13 cellular contexts compared by ENCODE assay signal in the genomic region with DNA sequence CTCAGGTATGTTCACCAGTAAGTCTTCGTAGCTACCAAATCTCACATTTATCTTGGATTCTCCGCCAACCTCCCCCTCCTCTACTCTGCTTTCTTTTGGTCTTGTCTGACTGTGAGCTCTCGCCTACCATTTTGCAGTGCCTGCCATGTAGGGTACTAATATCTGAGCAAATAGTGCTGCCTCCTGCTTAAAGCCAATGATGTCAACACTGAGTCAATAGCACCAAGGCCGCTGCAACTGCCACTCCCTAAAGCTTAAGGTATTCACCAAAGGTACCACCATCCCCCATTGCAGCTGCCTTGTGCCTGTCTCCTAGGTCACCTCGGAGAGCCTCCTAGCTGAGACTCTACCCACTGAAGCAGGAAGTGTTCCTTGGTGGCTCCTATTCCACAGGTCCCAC.
DNase-seq lines count a peak whose midpoint lies in the region; ATAC-seq, FAIRE-seq and TF ChIP-seq lines count a peak whose summit lies in the region.
"Had no signal": no experiment of that assay in that cellular context is flagged by ENCODE, and none has a peak within 500 bp of the region (broad histone marks: within the 10 kb centered on the region; RNA-seq: fewer than 3 reads in every experiment).

No MANE protein-coding gene starts in this region.

- no peak for ATAC-seq in stimulated activated memory B cell treated with anti-CD40 and anti-IgM and Interleukin-4, amounts not matched to agents 10 μg/mL and 1 μg/mL and 100 μg/mL, for 72 hours

- intact Hi-C loops in kidney (cut with DNase I), result no loop called here

- peak overlapping the region; percentile 97 for H3K27ac Mint-ChIP-seq in stimulated activated memory B cell treated with anti-CD40 and anti-IgM and Interleukin-4, amounts not matched to agents 10 μg/mL and 1 μg/mL and 100 μg/mL, for 72 hours
- H3K27ac Mint-ChIP-seq: dendritic cell treated with granulocyte-macrophage colony-stimulating factor and Interleukin-4, amounts not matched to agents 40 ng/mL and 50 ng/mL, for 4 days had no signal

- no peaks in the 10 kb centered on the region for H3K27me3 Mint-ChIP-seq in stimulated activated memory B cell treated with anti-CD40 and anti-IgM and Interleukin-4, amounts not matched to agents 10 μg/mL and 1 μg/mL and 100 μg/mL, for 72 hours

- no peak for FAIRE-seq in kidney (lab: Jason Lieb, UNC)

- no peaks in the 10 kb centered on the region for H3K9me3 Mint-ChIP-seq in stimulated activated memory B cell treated with anti-CD40 and anti-IgM and Interleukin-4, amounts not matched to agents 10 μg/mL and 1 μg/mL and 100 μg/mL, for 72 hours
- H3K9me3 Mint-ChIP-seq: dendritic cell treated with granulocyte-macrophage colony-stimulating factor and Interleukin-4, amounts not matched to agents 40 ng/mL and 50 ng/mL, for 4 days; T-helper 1 cell treated with Interleukin-12 subunit alpha and Interleukin-12 subunit beta and Interleukin-4 antibody, amounts not matched to agents 30 μg/mL and 1 μg/mL, for 36 hours had no signal

- no peak overlapping the region for H3K9ac ChIP-seq in kidney (ENCODE audit: low read length in 2 of 2)

- no peaks in the 10 kb centered on the region for H3K4me1 ChIP-seq in kidney (ENCODE audit: control insufficient read depth in 1 of 2, insufficient read depth in 1 of 2, low read depth in 1 of 2, low read length in 2 of 2)

- H3K36me3 Mint-ChIP-seq in stimulated activated memory B cell treated with anti-CD40 and anti-IgM and Interleukin-4, amounts not matched to agents 10 μg/mL and 1 μg/mL and 100 μg/mL, for 72 hours, result peaks cover 25% of the 10 kb centered on the region

- H3K4me3 ChIP-seq in epithelial cell of esophagus (ENCODE audit: low read length) (no peak overlapping the region), kidney (ENCODE audit: low read length in 2 of 2) (no peak overlapping the region)

- DNase-seq in DMS53 (lab: John Stamatoyannopoulos, UW) (peak; percentile 67), NCI-H510A (lab: John Stamatoyannopoulos, UW) (peak; percentile 76), epithelial cell of esophagus (ENCODE audit: low read depth) (peak; percentile 58), kidney (no peak), germinal center (ENCODE audit: low spot score) (no peak)
- DNase-seq in stimulated activated CD4-positive, alpha-beta T cell treated with anti-CD3 and anti-CD28 coated beads, Interleukin-4, amount 100 ng/mL, for 1 hour, result no peak
- DNase-seq: activated CD4-positive, CD25-positive, alpha-beta regulatory T cell; DMS 273 treated with DMSO at 0.1 percent for 48 hours; mesenchymal stem cell; substantia nigra had no signal

- H3K4me1 Mint-ChIP-seq in stimulated activated memory B cell treated with anti-CD40 and anti-IgM and Interleukin-4, amounts not matched to agents 10 μg/mL and 1 μg/mL and 100 μg/mL, for 72 hours, result peaks cover 67% of the 10 kb centered on the region

- peak overlapping the region; percentile 60 for H3K4me3 Mint-ChIP-seq in stimulated activated memory B cell treated with anti-CD40 and anti-IgM and Interleukin-4, amounts not matched to agents 10 μg/mL and 1 μg/mL and 100 μg/mL, for 72 hours
- H3K4me3 Mint-ChIP-seq: dendritic cell treated with granulocyte-macrophage colony-stimulating factor and Interleukin-4, amounts not matched to agents 40 ng/mL and 50 ng/mL, for 4 days; T-helper 1 cell treated with Interleukin-12 subunit alpha and Interleukin-12 subunit beta and Interleukin-4 antibody, amounts not matched to agents 30 μg/mL and 1 μg/mL, for 36 hours had no signal

- TF ChIP-seq CTCF in epithelial cell of esophagus (IDR thresholded peaks at IDR 0.05; ENCODE audit: insufficient read depth, low read depth, low read length, missing control alignments), result no peak
- TF ChIP-seq CTCF in kidney (IDR thresholded peaks at IDR 0.05; ENCODE audit: borderline replicate concordance, extremely low read depth, insufficient read depth), result no peak

- H3K36me3 ChIP-seq in kidney (ENCODE audit: control insufficient read depth in 1 of 2, insufficient read depth in 2 of 2, low read length in 2 of 2), result no peaks in the 10 kb centered on the region

- no peak overlapping the region for H3K27ac ChIP-seq in kidney (ENCODE audit: low read depth in 2 of 2, low read length in 2 of 2)

- no peaks in the 10 kb centered on the region for H3K9me3 ChIP-seq in kidney (ENCODE audit: control insufficient read depth in 1 of 2, low read length in 2 of 2)

Comparison
In these comparisons a context has a peak if more than half of its experiments do, and no peak if none do; other contexts are left out.
1. DNase-seq: peak in DMS53 (single experiment), NCI-H510A (single experiment) and epithelial cell of esophagus (single experiment); none in kidney (single experiment), stimulated activated CD4-positive, alpha-beta T cell treated with anti-CD3 and anti-CD28 coated beads, Interleukin-4, amount 100 ng/mL, for 1 hour (single experiment) and germinal center (single experiment).